Comparison of ENCODE assay signal across 30 cellular contexts in genomic region chr15:85777291-85778106, GRCh38. TPM values are rescaled to one million over a fixed set of nuclear protein-coding genes. Genes with fewer than 3 reads are reported as not detected.
A peak's percentile ranks its signal among the peaks of the same experiment; 100 is the strongest.
DNase-seq lines count a peak whose midpoint lies in the region; ATAC-seq and TF ChIP-seq lines count a peak whose summit lies in the region.
"Had no signal": no experiment of that assay in that cellular context is flagged by ENCODE, and none has a peak within 500 bp of the region (broad histone marks: within the 10 kb centered on the region; RNA-seq: fewer than 3 reads in every experiment).

No MANE protein-coding gene starts in this region.

- H3K36me3 Mint-ChIP-seq in GM23338 (ENCODE audit: low read depth) (no peaks in the 10 kb centered on the region; the same call in 2 of the 3 replicates), neural crest cell (ENCODE audit: low read depth) (no peaks in the 10 kb centered on the region)
- H3K36me3 Mint-ChIP-seq: CD8-positive, alpha-beta T cell; natural killer cell treated with Interleukin-12 subunit alpha and Interleukin-12 subunit beta and Interleukin-15 and Interleukin-18, amount 100 ng/mL, for 72 hours had no signal

- no peaks in the 10 kb centered on the region for H3F3A ChIP-seq in GM23338 (replicated peaks; ENCODE audit: low read depth)

- H3K9me3 ChIP-seq in right cardiac atrium (ENCODE audit: control insufficient read depth, low read length): no peaks in the 10 kb centered on the region
- no peaks in the 10 kb centered on the region for H3K9me3 ChIP-seq in suprapubic skin
- H3K9me3 ChIP-seq: A549, breast epithelium, MG63, pancreas, spleen had no signal

- H3K36me3 ChIP-seq in GM23338 (ENCODE audit: insufficient read depth): no peaks in the 10 kb centered on the region
- no peaks in the 10 kb centered on the region for H3K36me3 ChIP-seq in suprapubic skin
- H3K36me3 ChIP-seq: breast epithelium, MG63, pancreas, spleen had no signal

- no peak for TF ChIP-seq EP300 in suprapubic skin (IDR thresholded peaks at IDR 0.05)

- no peaks in the 10 kb centered on the region for H3K9me3 Mint-ChIP-seq in GM23338
- H3K9me3 Mint-ChIP-seq in neural crest cell: no peaks in the 10 kb centered on the region
- H3K9me3 Mint-ChIP-seq: activated CD8-positive, alpha-beta T cell treated with anti-CD3 and anti-CD28 coated beads for 36 hours; activated T-helper 1 cell treated with anti-CD3 and anti-CD28 coated beads, Interleukin-12 subunit alpha, Interleukin-12 subunit beta, Interleukin-2, Interleukin-4 antibody, amounts not matched to agents 30 ng/mL and 10 ng/mL and 1 ng/mL, durations not matched to agents 14 hours and 24 hours and 36 hours; CD8-positive, alpha-beta T cell; natural killer cell treated with Interleukin-12 subunit alpha and Interleukin-12 subunit beta and Interleukin-15 and Interleukin-18, amount 100 ng/mL, for 72 hours; stimulated activated naive CD8-positive, alpha-beta T cell treated with anti-CD3 and anti-CD28 coated beads, Interleukin-15, Interleukin-2, amounts not matched to agents 100 ng/mL and 50 ng/mL, for 24 hours had no signal

- H3K4me3 ChIP-seq in GM23338 (no peak overlapping the region), right cardiac atrium (ENCODE audit: low read length) (no peak overlapping the region), suprapubic skin (no peak overlapping the region)
- H3K4me3 ChIP-seq: A549, breast epithelium, coronary artery, MG63, pancreas, PC-9, spleen had no signal

- DNase-seq in GM23338 (ENCODE audit: low spot score) (no peak), caudate nucleus (lab: John Stamatoyannopoulos, UW) (no peak), right cardiac atrium (peak in 2 of 3 donors; percentile 44 to 61), neural crest cell (ENCODE audit: low read depth, low spot score) (no peak), suprapubic skin (ENCODE audit: low spot score in 2 of 2) (no peak), DMS114 treated with DMSO at 0.1 percent for 48 hours (lab: John Stamatoyannopoulos, UW; ENCODE audit: unreplicated experiment) (no peak)
- DNase-seq: activated CD8-positive, alpha-beta memory T cell treated with anti-CD3 and anti-CD28 coated beads, Interleukin-2, amount 50 U/mL, for 48 hours; activated CD8-positive, alpha-beta T cell treated with anti-CD3 and anti-CD28 coated beads for 36 hours; activated naive CD4-positive, alpha-beta T cell treated with Interleukin-2 at 50 U/mL for 16 hours; amniotic stem cell; CD8-positive, alpha-beta T cell; effector CD8-positive, alpha-beta T cell; MG63; NCI-H1105 treated with DMSO at 0.1 percent for 48 hours; NCI-H1930; pancreas; PC-9; spleen; stimulated activated CD8-positive, alpha-beta memory T cell treated with anti-CD3 and anti-CD28 coated beads, Interleukin-4, amount 100 ng/mL, for 48 hours; T-helper 17 cell had no signal

- TF ChIP-seq POLR2A in suprapubic skin (IDR thresholded peaks at IDR 0.05): no peak

- H3K4me1 ChIP-seq in GM23338 (ENCODE audit: insufficient read depth) (no peaks in the 10 kb centered on the region; the same call in 1 of the 2 replicates), right cardiac atrium (ENCODE audit: control insufficient read depth, insufficient read depth, low read length) (peaks cover 26% of the 10 kb centered on the region), suprapubic skin (peaks cover 42% of the 10 kb centered on the region)
- H3K4me1 ChIP-seq: A549 had no signal

- ATAC-seq in GM23338 (no peak), right cardiac atrium (peak; percentile 11 to 57), GM18502 (IDR thresholded peaks at IDR 0.05; ENCODE audit: poor library complexity, unreplicated experiment) (no peak), HG02884 (IDR thresholded peaks at IDR 0.05; ENCODE audit: unreplicated experiment) (no peak)
- ATAC-seq: A549; activated CD8-positive, alpha-beta T cell treated with anti-CD3 and anti-CD28 coated beads for 36 hours; CD8-positive, alpha-beta T cell; T-helper 17 cell had no signal

- H3K27me3 Mint-ChIP-seq in GM23338 (ENCODE audit: insufficient read depth, low read depth, poor library complexity) (peaks cover 9% of the 10 kb centered on the region), neural crest cell (ENCODE audit: low read depth) (no peaks in the 10 kb centered on the region)
- H3K27me3 Mint-ChIP-seq: activated CD8-positive, alpha-beta T cell treated with anti-CD3 and anti-CD28 coated beads for 36 hours; natural killer cell treated with Interleukin-12 subunit alpha and Interleukin-12 subunit beta and Interleukin-15 and Interleukin-18, amount 100 ng/mL, for 72 hours; stimulated activated naive CD8-positive, alpha-beta T cell treated with anti-CD3 and anti-CD28 coated beads, Interleukin-15, Interleukin-2, amounts not matched to agents 100 ng/mL and 50 ng/mL, for 24 hours; T-helper 17 cell had no signal

- H3K4me3 Mint-ChIP-seq in GM23338 (no peak overlapping the region), neural crest cell (no peak overlapping the region)
- H3K4me3 Mint-ChIP-seq: activated CD8-positive, alpha-beta T cell treated with anti-CD3 and anti-CD28 coated beads for 36 hours; activated T-helper 1 cell treated with anti-CD3 and anti-CD28 coated beads, Interleukin-12 subunit alpha, Interleukin-12 subunit beta, Interleukin-2, Interleukin-4 antibody, amounts not matched to agents 30 ng/mL and 10 ng/mL and 1 ng/mL, durations not matched to agents 14 hours and 24 hours and 36 hours; CD8-positive, alpha-beta T cell; natural killer cell treated with Interleukin-12 subunit alpha and Interleukin-12 subunit beta and Interleukin-15 and Interleukin-18, amount 100 ng/mL, for 72 hours; stimulated activated naive CD8-positive, alpha-beta T cell treated with anti-CD3 and anti-CD28 coated beads, Interleukin-15, Interleukin-2, amounts not matched to agents 100 ng/mL and 50 ng/mL, for 24 hours; T-helper 17 cell had no signal

- no peak overlapping the region for H3K27ac ChIP-seq in GM23338 (ENCODE audit: low read depth)
- peak overlapping the region; percentile 38 for H3K27ac ChIP-seq in caudate nucleus (ENCODE audit: low read depth, low read length)
- H3K27ac ChIP-seq in right cardiac atrium (ENCODE audit: low read length): peak overlapping the region; percentile 13
- no peak overlapping the region for H3K27ac ChIP-seq in suprapubic skin
- H3K27ac ChIP-seq: A549, breast epithelium, coronary artery, epithelial cell of prostate, KMS-11, pancreas, PC-9, spleen had no signal

- H2AFZ ChIP-seq in GM23338: no peak overlapping the region
- H2AFZ ChIP-seq: PC-9 had no signal

- H3K27ac Mint-ChIP-seq in GM23338: peak overlapping the region; percentile 18; the same call in 1 of the 2 replicates
- peak overlapping the region; percentile 60 for H3K27ac Mint-ChIP-seq in neural crest cell (ENCODE audit: unreplicated experiment)
- H3K27ac Mint-ChIP-seq: activated CD8-positive, alpha-beta T cell treated with anti-CD3 and anti-CD28 coated beads for 36 hours; activated T-helper 1 cell treated with anti-CD3 and anti-CD28 coated beads, Interleukin-12 subunit alpha, Interleukin-12 subunit beta, Interleukin-2, Interleukin-4 antibody, amounts not matched to agents 30 ng/mL and 10 ng/mL and 1 ng/mL, durations not matched to agents 14 hours and 24 hours and 36 hours; CD8-positive, alpha-beta T cell; stimulated activated naive CD8-positive, alpha-beta T cell treated with anti-CD3 and anti-CD28 coated beads, Interleukin-15, Interleukin-2, amounts not matched to agents 100 ng/mL and 50 ng/mL, for 24 hours; T-helper 17 cell had no signal

- H3K9me2 ChIP-seq in GM23338 (ENCODE audit: insufficient read depth): no peaks in the 10 kb centered on the region

- no peak overlapping the region for H3K4me2 ChIP-seq in GM23338
- H3K4me2 ChIP-seq: A549, KMS-11, PC-9 had no signal

- intact Hi-C loops in right cardiac atrium (cut with DNase I): no loop called here

- 67% methylated on average over 17 of the region's 17 CpGs for WGBS in right cardiac atrium
- WGBS in suprapubic skin: 90% methylated on average over 17 of the region's 17 CpGs

- no peak for TF ChIP-seq CTCF in GM23338 (conservative IDR thresholded peaks at IDR 0.05; ENCODE audit: low read depth in 2 of 2)
- TF ChIP-seq CTCF in neural crest cell (conservative IDR thresholded peaks at IDR 0.05): no peak
- no peak for TF ChIP-seq CTCF in suprapubic skin (IDR thresholded peaks at IDR 0.05)

- peaks cover 100% of the 10 kb centered on the region for H3K79me2 ChIP-seq in GM23338 (replicated peaks; ENCODE audit: insufficient read depth)

- peaks cover 43% of the 10 kb centered on the region for H3K4me1 Mint-ChIP-seq in GM23338
- H3K4me1 Mint-ChIP-seq in neural crest cell: peaks cover 48% of the 10 kb centered on the region

- H3K27me3 ChIP-seq in GM23338 (ENCODE audit: insufficient read depth): no peaks in the 10 kb centered on the region
- H3K27me3 ChIP-seq in right cardiac atrium (ENCODE audit: control insufficient read depth, insufficient read depth): no peaks in the 10 kb centered on the region
- H3K27me3 ChIP-seq in suprapubic skin: no peaks in the 10 kb centered on the region
- H3K27me3 ChIP-seq: breast epithelium, MG63, pancreas, spleen had no signal

- peaks cover 56% of the 10 kb centered on the region for H4K20me1 ChIP-seq in GM23338 (replicated peaks; ENCODE audit: insufficient read depth)

TF ChIP-seq in GM23338, 12 proteins besides CTCF, POLR2A, EP300 and RAD21 (continues in another document):
- no peak for TF ChIP-seq EZH2 (IDR thresholded peaks at IDR 0.05; ENCODE audit: low read depth, unreplicated experiment)
- TF ChIP-seq EZH2phosphoT487 (IDR thresholded peaks at IDR 0.05; ENCODE audit: unreplicated experiment): no peak
- no peak for TF ChIP-seq POLR2AphosphoS5 (IDR thresholded peaks at IDR 0.05; ENCODE audit: low read depth)

RNA-seq across cellular contexts. Expression of gene KLHL25, which starts 17.2 kb away (rescaled TPM):
- 28.5 and 38.3 TPM in 2 replicates for total RNA-seq in GM23338 (2014; rRNA removed; shearing (Covaris generic))
- polyA plus RNA-seq in GM23338 (2016; fragmentation: Nextera tagmentation; extraction: Ambion mirVana): 5.2 and 5.8 TPM in 2 replicates
- total RNA-seq in right cardiac atrium: 1 to 10 TPM; 3.4 to 6.6 (median 5.3) TPM
- 4.1 TPM for polyA plus RNA-seq in right cardiac atrium
- total RNA-seq in neural crest cell: 17.9 and 19.3 TPM in 2 replicates
- total RNA-seq in suprapubic skin: 10 to 100 TPM; 14.4 to 24.8 (median 18.5) TPM

Comparison
In these comparisons a context has a peak if more than half of its experiments do, and no peak if none do; other contexts are left out.
1. ATAC-seq: peak in right cardiac atrium (2 of 2); none in GM23338 (single experiment), GM18502 (single experiment) and HG02884 (single experiment).
2. DNase-seq: peak in right cardiac atrium (2 of 3); none in GM23338 (single experiment), caudate nucleus (0 of 61), neural crest cell (single experiment), suprapubic skin (0 of 2) and DMS114 treated with DMSO at 0.1 percent for 48 hours (single experiment).
3. H3K27ac ChIP-seq: peak in caudate nucleus (single experiment) and right cardiac atrium (single experiment); none in GM23338 (single experiment) and suprapubic skin (single experiment).